ENCODE assay signal across 28 cellular contexts in genomic region chr5:72223371-72223770, GRCh38.
"Had no signal": no experiment of that assay in that cellular context is flagged by ENCODE, and none has a peak within 500 bp of the region (broad histone marks: within the 10 kb centered on the region; RNA-seq: fewer than 3 reads in every experiment).

No MANE protein-coding gene starts in this region.

- H3K27me3 ChIP-seq: body of pancreas, esophagus squamous epithelium, heart right ventricle, right atrium auricular region, stomach, thyroid gland, upper lobe of left lung had no signal

- ATAC-seq: activated CD8-positive, alpha-beta T cell treated with anti-CD3 and anti-CD28 coated beads for 36 hours; activated T-cell treated with anti-CD3 and anti-CD28 coated beads, Interleukin-2, amount 50 U/mL, for 4 hours; body of pancreas; heart right ventricle; natural killer cell; stimulated activated memory B cell treated with anti-CD40 and anti-IgM and Interleukin-4, amounts not matched to agents 10 μg/mL and 1 μg/mL and 100 μg/mL, for 72 hours had no signal

- DNase-seq: activated CD4-positive, alpha-beta T cell treated with anti-CD3 and anti-CD28 coated beads for 1 hour; activated CD4-positive, alpha-beta T cell treated with anti-CD3 and anti-CD28 coated beads, Interleukin-2, amount 10 ng/mL, durations not matched to agents 7 days and 5 days; activated CD8-positive, alpha-beta T cell treated with anti-CD3 and anti-CD28 coated beads for 36 hours; activated T-cell treated with anti-CD3 and anti-CD28 coated beads, Interleukin-2, amount 50 U/mL, for 4 hours; anterior cingulate cortex; body of pancreas; dermis blood vessel endothelial cell; effector CD4-positive, alpha-beta T cell; esophagus squamous epithelium; foreskin melanocyte; heart right ventricle; left ventricle myocardium inferior; mesendoderm; natural killer cell; stimulated activated CD4-positive, alpha-beta T cell treated with anti-CD3 and anti-CD28 coated beads, Interleukin-1b, Interleukin-23, amount 100 ng/mL, for 48 hours; stimulated activated CD4-positive, alpha-beta T cell treated with anti-CD3 and anti-CD28 coated beads, Interleukin-4, amount 100 ng/mL, for 4 hours; stimulated activated CD8-positive, alpha-beta memory T cell treated with anti-CD3 and anti-CD28 coated beads, Interleukin-4, amount 100 ng/mL, for 48 hours; stomach; T1000; thyroid gland; upper lobe of left lung had no signal

- H3K4me3 Mint-ChIP-seq: activated CD4-positive, alpha-beta T cell treated with anti-CD3 and anti-CD28 coated beads, Interleukin-2, amount 10 ng/mL, durations not matched to agents 7 days and 5 days; activated CD8-positive, alpha-beta T cell treated with anti-CD3 and anti-CD28 coated beads for 36 hours; activated naive CD8-positive, alpha-beta T cell; activated T-cell treated with anti-CD3 and anti-CD28 coated beads, Interleukin-2, amount 50 U/mL, for 4 hours; natural killer cell; stimulated activated memory B cell treated with anti-CD40 and anti-IgM and Interleukin-4, amounts not matched to agents 10 μg/mL and 1 μg/mL and 100 μg/mL, for 72 hours had no signal

- H3K9me3 Mint-ChIP-seq: activated CD4-positive, alpha-beta T cell treated with anti-CD3 and anti-CD28 coated beads, Interleukin-2, amount 10 ng/mL, durations not matched to agents 7 days and 5 days; activated CD8-positive, alpha-beta T cell treated with anti-CD3 and anti-CD28 coated beads for 36 hours; activated T-cell treated with anti-CD3 and anti-CD28 coated beads, Interleukin-2, amount 50 U/mL, for 4 hours; activated T-helper 2 cell treated with anti-CD3 and anti-CD28 coated beads, Interferon-gamma antibody, Interleukin-2, Interleukin-4, amounts not matched to agents 10 μg/mL and 5 μg/mL and 100 μg/mL, durations not matched to agents 14 hours and 24 hours and 36 hours; natural killer cell; stimulated activated memory B cell treated with anti-CD40 and anti-IgM and Interleukin-4, amounts not matched to agents 10 μg/mL and 1 μg/mL and 100 μg/mL, for 72 hours had no signal

- H3K27ac ChIP-seq: body of pancreas, epithelial cell of prostate, esophagus squamous epithelium, heart right ventricle, left ventricle myocardium inferior, right atrium auricular region, stomach, thyroid gland, upper lobe of left lung had no signal

- H3K27ac Mint-ChIP-seq: activated CD4-positive, alpha-beta T cell treated with anti-CD3 and anti-CD28 coated beads, Interleukin-2, amount 10 ng/mL, durations not matched to agents 7 days and 5 days; activated CD8-positive, alpha-beta T cell treated with anti-CD3 and anti-CD28 coated beads for 36 hours; activated naive CD8-positive, alpha-beta T cell; activated T-helper 2 cell treated with anti-CD3 and anti-CD28 coated beads, Interferon-gamma antibody, Interleukin-2, Interleukin-4, amounts not matched to agents 10 μg/mL and 5 μg/mL and 100 μg/mL, durations not matched to agents 14 hours and 24 hours and 36 hours; natural killer cell; stimulated activated memory B cell treated with anti-CD40 and anti-IgM and Interleukin-4, amounts not matched to agents 10 μg/mL and 1 μg/mL and 100 μg/mL, for 72 hours had no signal

- H3K4me3 ChIP-seq: body of pancreas, esophagus squamous epithelium, heart right ventricle, left ventricle myocardium inferior, lung, right atrium auricular region, smooth muscle cell, stomach, thyroid gland, upper lobe of left lung had no signal

- H3K9me3 ChIP-seq: body of pancreas, esophagus squamous epithelium, heart right ventricle, left ventricle myocardium inferior, right atrium auricular region, stomach, thyroid gland, upper lobe of left lung had no signal

- H3K4me1 Mint-ChIP-seq: stimulated activated memory B cell treated with anti-CD40 and anti-IgM and Interleukin-4, amounts not matched to agents 10 μg/mL and 1 μg/mL and 100 μg/mL, for 72 hours had no signal

- H3K4me1 ChIP-seq: body of pancreas, esophagus squamous epithelium, thyroid gland, upper lobe of left lung had no signal

- H3K27me3 Mint-ChIP-seq: activated CD4-positive, alpha-beta T cell treated with anti-CD3 and anti-CD28 coated beads, Interleukin-2, amount 10 ng/mL, durations not matched to agents 7 days and 5 days; activated CD8-positive, alpha-beta T cell treated with anti-CD3 and anti-CD28 coated beads for 36 hours; activated naive CD8-positive, alpha-beta T cell; stimulated activated memory B cell treated with anti-CD40 and anti-IgM and Interleukin-4, amounts not matched to agents 10 μg/mL and 1 μg/mL and 100 μg/mL, for 72 hours had no signal
